ENCODE assay signal across 18 cellular contexts in genomic region chr15:40429068-40429707, GRCh38. TPM values are rescaled to one million over a fixed set of nuclear protein-coding genes. Genes with fewer than 3 reads are reported as not detected.
DNase-seq lines count a peak whose midpoint lies in the region; ATAC-seq, FAIRE-seq and TF ChIP-seq lines count a peak whose summit lies in the region.
"Had no signal": no experiment of that assay in that cellular context is flagged by ENCODE, and none has a peak within 500 bp of the region (broad histone marks: within the 10 kb centered on the region; RNA-seq: fewer than 3 reads in every experiment).

No MANE protein-coding gene starts in this region.

- H3K36me3 Mint-ChIP-seq in GM23338 (ENCODE audit: low read depth) = no peaks in the 10 kb centered on the region
- no peaks in the 10 kb centered on the region for H3K36me3 Mint-ChIP-seq in neural progenitor cell
- no peaks in the 10 kb centered on the region for H3K36me3 Mint-ChIP-seq in activated T-cell treated with anti-CD3 and anti-CD28 coated beads, Interleukin-2, amount 50 U/mL, for 24 hours (ENCODE audit: low read depth)
- H3K36me3 Mint-ChIP-seq in activated T-cell treated with anti-CD3 and anti-CD28 coated beads, Interleukin-2, amount 50 U/mL, for 72 hours (ENCODE audit: insufficient read depth in 2 of 2) = no peaks in the 10 kb centered on the region

- H3K27ac ChIP-seq in GM23338 (ENCODE audit: low read depth) (no peak overlapping the region), neural progenitor cell (no peak overlapping the region)

- H3F3A ChIP-seq in GM23338 (replicated peaks; ENCODE audit: low read depth) (peaks cover 5% of the 10 kb centered on the region; the same call in 1 of the 2 replicates), neural progenitor cell (ENCODE audit: low read depth) (no peaks in the 10 kb centered on the region)

- H3K4me1 Mint-ChIP-seq in GM23338 (peaks cover 20% of the 10 kb centered on the region), neural progenitor cell (peaks cover 11% of the 10 kb centered on the region)
- H3K4me1 Mint-ChIP-seq in activated T-cell treated with anti-CD3 and anti-CD28 coated beads, Interleukin-2, amount 50 U/mL, for 24 hours (ENCODE audit: low read depth) = no peaks in the 10 kb centered on the region
- H3K4me1 Mint-ChIP-seq in activated T-cell treated with anti-CD3 and anti-CD28 coated beads, Interleukin-2, amount 50 U/mL, for 72 hours (ENCODE audit: low read depth) = no peaks in the 10 kb centered on the region
- H3K4me1 Mint-ChIP-seq: CD14-positive monocyte; CD4-positive, alpha-beta memory T cell; IgD-negative memory B cell had no signal

- H3K27me3 Mint-ChIP-seq in GM23338 (ENCODE audit: insufficient read depth, low read depth, poor library complexity) (peaks cover 26% of the 10 kb centered on the region), neural progenitor cell (ENCODE audit: insufficient read depth, low read depth) (peaks cover 20% of the 10 kb centered on the region)
- no peaks in the 10 kb centered on the region for H3K27me3 Mint-ChIP-seq in activated T-cell treated with anti-CD3 and anti-CD28 coated beads, Interleukin-2, amount 50 U/mL, for 24 hours
- no peaks in the 10 kb centered on the region for H3K27me3 Mint-ChIP-seq in activated T-cell treated with anti-CD3 and anti-CD28 coated beads, Interleukin-2, amount 50 U/mL, for 72 hours (ENCODE audit: low read depth)
- H3K27me3 Mint-ChIP-seq: CD4-positive, alpha-beta memory T cell; IgD-negative memory B cell had no signal

- H3K9me3 ChIP-seq in neural progenitor cell (ENCODE audit: low read depth) = no peaks in the 10 kb centered on the region
- H3K9me3 ChIP-seq: BE2C had no signal

- H4K20me1 ChIP-seq in GM23338 (replicated peaks; ENCODE audit: insufficient read depth) (no peaks in the 10 kb centered on the region), neural progenitor cell (ENCODE audit: low read depth) (no peaks in the 10 kb centered on the region)

- H3K36me3 ChIP-seq in GM23338 (ENCODE audit: insufficient read depth) (no peaks in the 10 kb centered on the region), neural progenitor cell (no peaks in the 10 kb centered on the region)
- H3K36me3 ChIP-seq: BE2C had no signal

- H3K9ac ChIP-seq in neural progenitor cell = no peak overlapping the region

- peak; percentile 64 for ATAC-seq in GM23338
- ATAC-seq in HG02610 (IDR thresholded peaks at IDR 0.05; ENCODE audit: unreplicated experiment) = no peak
- no peak for ATAC-seq in activated T-cell treated with anti-CD3 and anti-CD28 coated beads, Interleukin-2, amount 50 U/mL, for 72 hours (replicated peaks in 1 of 2)
- ATAC-seq: HepG2 had no signal

- TF ChIP-seq POLR2A in H54 (IDR thresholded peaks at IDR 0.05; ENCODE audit: low read depth, low read length) = no peak

- H2AFZ ChIP-seq in GM23338 (no peak overlapping the region), neural progenitor cell (replicated peaks) (no peak overlapping the region)

- peak overlapping the region; percentile 21; the same call in 1 of the 2 replicates for H3K27ac Mint-ChIP-seq in GM23338
- H3K27ac Mint-ChIP-seq in neural progenitor cell = peak overlapping the region; percentile 74
- H3K27ac Mint-ChIP-seq in activated T-cell treated with anti-CD3 and anti-CD28 coated beads, Interleukin-2, amount 50 U/mL, for 24 hours = no peak overlapping the region
- no peak overlapping the region for H3K27ac Mint-ChIP-seq in activated T-cell treated with anti-CD3 and anti-CD28 coated beads, Interleukin-2, amount 50 U/mL, for 72 hours
- H3K27ac Mint-ChIP-seq: HFFc6 had no signal

- H3K4me2 ChIP-seq in GM23338 (peak overlapping the region; percentile 57; the same call in 1 of the 2 replicates), neural progenitor cell (no peak overlapping the region)

- no peak for FAIRE-seq in H54 (lab: Jason Lieb, UNC)
- FAIRE-seq: HepG2 had no signal

- TF ChIP-seq CTCF in GM23338 (conservative IDR thresholded peaks at IDR 0.05; ENCODE audit: low read depth in 2 of 2) (no peak), neural progenitor cell (IDR thresholded peaks at IDR 0.05) (no peak)

- H3K4me3 Mint-ChIP-seq in GM23338 (no peak overlapping the region; the same call in 2 of the 3 replicates), neural progenitor cell (no peak overlapping the region)
- H3K4me3 Mint-ChIP-seq in activated T-cell treated with anti-CD3 and anti-CD28 coated beads, Interleukin-2, amount 50 U/mL, for 24 hours = no peak overlapping the region
- H3K4me3 Mint-ChIP-seq in activated T-cell treated with anti-CD3 and anti-CD28 coated beads, Interleukin-2, amount 50 U/mL, for 72 hours = no peak overlapping the region
- H3K4me3 Mint-ChIP-seq: CD14-positive monocyte; CD4-positive, alpha-beta memory T cell; HFFc6; IgD-negative memory B cell had no signal

- H3K27me3 ChIP-seq in GM23338 (ENCODE audit: insufficient read depth) = peaks cover 13% of the 10 kb centered on the region
- peaks cover 17% of the 10 kb centered on the region for H3K27me3 ChIP-seq in neural progenitor cell
- H3K27me3 ChIP-seq: BE2C had no signal

- no peaks in the 10 kb centered on the region for H3K9me2 ChIP-seq in GM23338 (ENCODE audit: insufficient read depth)

- DNase-seq in GM23338 (ENCODE audit: low spot score) = no peak
- peak; percentile 32 for DNase-seq in NCI-H526 treated with DMSO at 0.1 percent for 48 hours (lab: John Stamatoyannopoulos, UW)
- DNase-seq in neural progenitor cell (ENCODE audit: low spot score) = no peak
- DNase-seq in activated T-cell treated with anti-CD3 and anti-CD28 coated beads, Interleukin-2, amount 50 U/mL, for 24 hours = no peak
- no peak for DNase-seq in H54 (ENCODE audit: insufficient read length, low spot score)
- no peak for DNase-seq in activated T-cell treated with anti-CD3 and anti-CD28 coated beads, Interleukin-2, amount 50 U/mL, for 72 hours
- DNase-seq: BE2C; Calu3; CD4-positive, alpha-beta memory T cell; GF-D8; GOT3; HCEC 1CT; HFFc6; KBM-7 had no signal

- H3K9me3 Mint-ChIP-seq in GM23338 (no peaks in the 10 kb centered on the region), neural progenitor cell (no peaks in the 10 kb centered on the region)
- no peaks in the 10 kb centered on the region for H3K9me3 Mint-ChIP-seq in activated T-cell treated with anti-CD3 and anti-CD28 coated beads, Interleukin-2, amount 50 U/mL, for 24 hours
- H3K9me3 Mint-ChIP-seq in activated T-cell treated with anti-CD3 and anti-CD28 coated beads, Interleukin-2, amount 50 U/mL, for 72 hours = no peaks in the 10 kb centered on the region
- H3K9me3 Mint-ChIP-seq: HFFc6, IgD-negative memory B cell had no signal

- H3K4me1 ChIP-seq in GM23338 (ENCODE audit: insufficient read depth) = peaks cover 15% of the 10 kb centered on the region
- no peaks in the 10 kb centered on the region for H3K4me1 ChIP-seq in neural progenitor cell

- no peaks in the 10 kb centered on the region for H3K79me2 ChIP-seq in GM23338 (replicated peaks; ENCODE audit: insufficient read depth)
- no peaks in the 10 kb centered on the region for H3K79me2 ChIP-seq in neural progenitor cell (ENCODE audit: low read depth)

- no peak overlapping the region for H3K4me3 ChIP-seq in GM23338
- H3K4me3 ChIP-seq in neural progenitor cell = no peak overlapping the region

TF ChIP-seq in GM23338, 12 proteins besides CTCF, POLR2A, EP300 and RAD21 (continues in another document):
- no peak for TF ChIP-seq JUNB (IDR thresholded peaks at IDR 0.05; ENCODE audit: unreplicated experiment)
- TF ChIP-seq ZNF331 (CRISPR knock-in tag; IDR thresholded peaks at IDR 0.05; ENCODE audit: low read depth) = no peak
- TF ChIP-seq STAT1 (IDR thresholded peaks at IDR 0.05; ENCODE audit: unreplicated experiment) = no peak
- TF ChIP-seq EZH2 (IDR thresholded peaks at IDR 0.05; ENCODE audit: low read depth, unreplicated experiment) = no peak
- no peak for TF ChIP-seq NANOG (IDR thresholded peaks at IDR 0.05; ENCODE audit: borderline replicate concordance)
- no peak for TF ChIP-seq ETS1 (IDR thresholded peaks at IDR 0.05)

RNA-seq across cellular contexts. Expression of gene BAHD1, which starts 11.6 kb away (rescaled TPM):
- total RNA-seq in GM23338 (2014; rRNA removed; shearing (Covaris generic)) = 32.4 and 40.1 TPM in 2 replicates
- polyA plus RNA-seq in GM23338 (2016; fragmentation: Nextera tagmentation; extraction: Ambion mirVana) = 11.2 and 11.6 TPM in 2 replicates
- 5.8 and 13.7 TPM in 2 replicates for total RNA-seq in neural progenitor cell (ENCODE audit: low replicate concordance)
- total RNA-seq in activated T-cell treated with anti-CD3 and anti-CD28 coated beads, Interleukin-2, amount 50 U/mL, for 72 hours = 10 to 100 TPM; 20.8 to 21.9 TPM

RNA-seq across cellular contexts. Expression of gene IVD, which starts 23.6 kb away (rescaled TPM):
- 64.0 and 75.4 TPM in 2 replicates for total RNA-seq in GM23338 (2014; rRNA removed; shearing (Covaris generic))
- polyA plus RNA-seq in GM23338 (2016; fragmentation: Nextera tagmentation; extraction: Ambion mirVana) = 53.5 and 54.1 TPM in 2 replicates
- 18.0 and 38.4 TPM in 2 replicates for total RNA-seq in neural progenitor cell (ENCODE audit: low replicate concordance)
- 10 to 100 TPM; 61.2 to 75.5 TPM for total RNA-seq in activated T-cell treated with anti-CD3 and anti-CD28 coated beads, Interleukin-2, amount 50 U/mL, for 72 hours

RNA-seq across cellular contexts. Expression of gene CHST14, which starts 41.6 kb away (rescaled TPM):
- total RNA-seq in GM23338 (2014; rRNA removed; shearing (Covaris generic)) = 15.6 and 17.9 TPM in 2 replicates
- 8.4 and 10.0 TPM in 2 replicates for polyA plus RNA-seq in GM23338 (2016; fragmentation: Nextera tagmentation; extraction: Ambion mirVana)
- 11.9 and 17.5 TPM in 2 replicates for total RNA-seq in neural progenitor cell (ENCODE audit: low replicate concordance)
- 1 to 10 TPM; 9.5 to 9.7 TPM for total RNA-seq in activated T-cell treated with anti-CD3 and anti-CD28 coated beads, Interleukin-2, amount 50 U/mL, for 72 hours

RNA-seq across cellular contexts. Expression of gene KNSTRN, which starts 46.7 kb away (rescaled TPM):
- total RNA-seq in GM23338 (2014; rRNA removed; shearing (Covaris generic)) = 67.9 and 76.4 TPM in 2 replicates
- 62.7 and 80.4 TPM in 2 replicates for polyA plus RNA-seq in GM23338 (2016; fragmentation: Nextera tagmentation; extraction: Ambion mirVana)
- 129 and 152 TPM in 2 replicates for total RNA-seq in neural progenitor cell (ENCODE audit: low replicate concordance)
- total RNA-seq in activated T-cell treated with anti-CD3 and anti-CD28 coated beads, Interleukin-2, amount 50 U/mL, for 72 hours = 10 to 100 TPM; 47.3 to 61.5 TPM

Comparison
In these comparisons a context has a peak if more than half of its experiments do, and no peak if none do; other contexts are left out.
1. H3K27ac Mint-ChIP-seq: peak in GM23338 (single experiment) and neural progenitor cell (single experiment); none in activated T-cell treated with anti-CD3 and anti-CD28 coated beads, Interleukin-2, amount 50 U/mL, for 24 hours (single experiment) and activated T-cell treated with anti-CD3 and anti-CD28 coated beads, Interleukin-2, amount 50 U/mL, for 72 hours (single experiment).